9 cellular contexts compared by ENCODE assay signal in genomic region chr1:154157520-154158306, GRCh38. TPM values are rescaled to one million over a fixed set of nuclear protein-coding genes. Genes with fewer than 3 reads are reported as not detected.
DNase-seq lines count a peak whose midpoint lies in the region; ATAC-seq and TF ChIP-seq lines count a peak whose summit lies in the region.
"Had no signal": no experiment of that assay in that cellular context is flagged by ENCODE, and none has a peak within 500 bp of the region (broad histone marks: within the 10 kb centered on the region; RNA-seq: fewer than 3 reads in every experiment).

No MANE protein-coding gene starts in this region.

- intact Hi-C loops in mucosa of descending colon (cut with DNase I, micrococcal nuclease), result no loop called here

- H3K4me3 Mint-ChIP-seq in stimulated activated naive CD8-positive, alpha-beta T cell treated with anti-CD3 and anti-CD28 coated beads, Interleukin-15, amount 100 ng/mL, for 72 hours, result peak overlapping the region; percentile 84 to 87

- no peaks in the 10 kb centered on the region for H3K4me1 ChIP-seq in mucosa of descending colon (ENCODE audit: low read depth)

- peaks cover 0 to 4% of the 10 kb centered on the region in 2 donors for H3K9me3 Mint-ChIP-seq in stimulated activated naive CD8-positive, alpha-beta T cell treated with anti-CD3 and anti-CD28 coated beads, Interleukin-15, amount 100 ng/mL, for 72 hours

- no peak for TF ChIP-seq CTCF in GM10266 (IDR thresholded peaks at IDR 0.05; ENCODE audit: control insufficient read depth, insufficient read depth, low read depth, missing control alignments)
- TF ChIP-seq CTCF in mucosa of descending colon (IDR thresholded peaks at IDR 0.05), result no peak

- no peaks in the 10 kb centered on the region for H3K9me3 ChIP-seq in mucosa of descending colon

- H3K36me3 ChIP-seq in mucosa of descending colon (ENCODE audit: low read depth), result peaks cover 15% of the 10 kb centered on the region

- ATAC-seq in HG02610 (IDR thresholded peaks at IDR 0.05; ENCODE audit: unreplicated experiment) (peak; percentile 79), mucosa of descending colon (peak; percentile 87), HG03469 (IDR thresholded peaks at IDR 0.05; ENCODE audit: unreplicated experiment) (no peak)
- ATAC-seq in stimulated activated naive CD8-positive, alpha-beta T cell treated with anti-CD3 and anti-CD28 coated beads, Interleukin-15, amount 100 ng/mL, for 72 hours, result peak; percentile 97

- H3K4me1 Mint-ChIP-seq in stimulated activated naive CD8-positive, alpha-beta T cell treated with anti-CD3 and anti-CD28 coated beads, Interleukin-15, amount 100 ng/mL, for 72 hours, result peaks cover 68% of the 10 kb centered on the region

- H3K27me3 Mint-ChIP-seq in stimulated activated naive CD8-positive, alpha-beta T cell treated with anti-CD3 and anti-CD28 coated beads, Interleukin-15, amount 100 ng/mL, for 72 hours, result no peaks in the 10 kb centered on the region

- DNase-seq in GM10266 (ENCODE audit: extremely low spot score) (peak; percentile 75), RPMI8226 (peak; percentile 42), mucosa of descending colon (no peak), NCI-H187 (lab: John Stamatoyannopoulos, UW) (no peak)
- peak in 3 of 4 experiments; percentile 8 to 48 (median 27) for DNase-seq in activated naive CD4-positive, alpha-beta T cell (lab: John Stamatoyannopoulos, UW)
- DNase-seq in stimulated activated naive CD8-positive, alpha-beta T cell treated with anti-CD3 and anti-CD28 coated beads, Interleukin-15, amount 100 ng/mL, for 72 hours, result peak; percentile 79 to 88

- peak overlapping the region; percentile 97 to 98 for H3K27ac Mint-ChIP-seq in stimulated activated naive CD8-positive, alpha-beta T cell treated with anti-CD3 and anti-CD28 coated beads, Interleukin-15, amount 100 ng/mL, for 72 hours

- H3K4me3 ChIP-seq in mucosa of descending colon, result no peak overlapping the region

RNA-seq across cellular contexts. Expression of gene NUP210L, which starts 2.8 kb away (rescaled TPM):
- under 1 TPM in 1 of 3 donors, not detected in 2; 0.06 TPM for total RNA-seq in mucosa of descending colon

RNA-seq across cellular contexts. Expression of gene TPM3, which starts 34.2 kb away (rescaled TPM):
- 100 to 1,000 TPM; 260 to 585 (median 412) TPM for total RNA-seq in mucosa of descending colon

RNA-seq across cellular contexts. Expression of gene CFAP141, which starts 48.4 kb away (rescaled TPM):
- not detected for total RNA-seq in mucosa of descending colon
- total RNA-seq: myocyte had no signal

Comparison
In these comparisons a context has a peak if more than half of its experiments do, and no peak if none do; other contexts are left out.
1. DNase-seq: peak in GM10266 (single experiment), RPMI8226 (single experiment), activated naive CD4-positive, alpha-beta T cell (3 of 4) and stimulated activated naive CD8-positive, alpha-beta T cell treated with anti-CD3 and anti-CD28 coated beads, Interleukin-15, amount 100 ng/mL, for 72 hours (2 of 2); none in mucosa of descending colon (0 of 3) and NCI-H187 (0 of 2).